In genomic region chr2:221994926-221995325, GRCh38 we compare ENCODE assay signal across 7 cellular contexts.
"Had no signal": no experiment of that assay in that cellular context is flagged by ENCODE, and none has a peak within 500 bp of the region (broad histone marks: within the 10 kb centered on the region; RNA-seq: fewer than 3 reads in every experiment).

No MANE protein-coding gene starts in this region.

- H3K27ac ChIP-seq: HL-60, KMS-11 had no signal

- H3K36me3 Mint-ChIP-seq: IgD-negative memory B cell had no signal

- DNase-seq: KBM-7, KG1 had no signal

- FAIRE-seq: HTR-8/SVneo, K562 had no signal

- H3K4me1 Mint-ChIP-seq: IgD-negative memory B cell had no signal

- H3K9ac ChIP-seq: KMS-11 had no signal

- H3K27ac Mint-ChIP-seq: IgD-negative memory B cell had no signal

- ATAC-seq: K562 had no signal

- H3K4me3 ChIP-seq: K562 had no signal

- H3K4me2 ChIP-seq: KMS-11 had no signal

- H3K27me3 Mint-ChIP-seq: IgD-negative memory B cell had no signal
